ENCODE assay signal across 23 cellular contexts in genomic region chr10:77922551-77923179, GRCh38. TPM values are rescaled to one million over a fixed set of nuclear protein-coding genes. Genes with fewer than 3 reads are reported as not detected.
DNase-seq lines count a peak whose midpoint lies in the region; ATAC-seq, FAIRE-seq and TF ChIP-seq lines count a peak whose summit lies in the region.
"Had no signal": no experiment of that assay in that cellular context is flagged by ENCODE, and none has a peak within 500 bp of the region (broad histone marks: within the 10 kb centered on the region; RNA-seq: fewer than 3 reads in every experiment).

No MANE protein-coding gene starts in this region.

- peak overlapping the region; percentile 88; the same call in 1 of the 2 replicates for H2AK5ac ChIP-seq in H1 (ENCODE audit: low read depth, low read length)

- H4K5ac ChIP-seq in H1 (ENCODE audit: insufficient read length, low read depth, low read length), result no peak overlapping the region

- H3K27me3 Mint-ChIP-seq in neural crest cell (ENCODE audit: low read depth) (peaks cover 5% of the 10 kb centered on the region), osteocyte (ENCODE audit: unreplicated experiment) (no peaks in the 10 kb centered on the region)
- peaks cover 9 to 37% of the 10 kb centered on the region in 2 donors for H3K27me3 Mint-ChIP-seq in CD8-positive, alpha-beta memory T cell

- no peaks in the 10 kb centered on the region for H3K9me3 ChIP-seq in H1 (ENCODE audit: insufficient read depth in 2 of 2, low read depth in 1 of 2, low read length in 1 of 2)
- no peaks in the 10 kb centered on the region for H3K9me3 ChIP-seq in upper lobe of right lung
- no peaks in the 10 kb centered on the region for H3K9me3 ChIP-seq in CD8-positive, alpha-beta memory T cell (ENCODE audit: low read length)
- H3K9me3 ChIP-seq: A549 had no signal

- TF ChIP-seq POLR2A in H1 (IDR thresholded peaks at IDR 0.05; ENCODE audit: control extremely low read depth in 1 of 2, low read depth in 2 of 2, low read length in 2 of 2), result no peak

- peak overlapping the region; percentile 47 for H3K4me3 Mint-ChIP-seq in neural crest cell
- H3K4me3 Mint-ChIP-seq in CD8-positive, alpha-beta memory T cell, result no peak overlapping the region
- no peak overlapping the region for H3K4me3 Mint-ChIP-seq in osteocyte (ENCODE audit: unreplicated experiment)
- H3K4me3 Mint-ChIP-seq: H9 had no signal

- H2BK15ac ChIP-seq in H1 (ENCODE audit: low read length), result no peak overlapping the region

- no peak for TF ChIP-seq RAD21 in H1 (IDR thresholded peaks at IDR 0.05 in 1 of 2, conservative IDR thresholded peaks at IDR 0.05 in 1 of 2; ENCODE audit: low read depth in 2 of 2, low read length in 2 of 2)

- peak overlapping the region; percentile 60; the same call in 1 of the 2 replicates for H2BK12ac ChIP-seq in H1 (ENCODE audit: low read depth, low read length)

- no peak overlapping the region for H3K4ac ChIP-seq in H1 (replicated peaks; ENCODE audit: insufficient read length, low read depth, low read length)

- H3K23me2 ChIP-seq in H1 (ENCODE audit: low read depth, low read length), result peaks cover 8% of the 10 kb centered on the region

- no peaks in the 10 kb centered on the region for H3K36me3 ChIP-seq in H7 (replicated peaks; ENCODE audit: control insufficient read depth, insufficient read depth, low read length)
- no peaks in the 10 kb centered on the region; a peak in 1 of 8 replicates for H3K36me3 ChIP-seq in H1 (ENCODE audit: control insufficient read depth in 2 of 4, insufficient read depth in 4 of 4, low read length in 3 of 4)
- no peaks in the 10 kb centered on the region for H3K36me3 ChIP-seq in upper lobe of right lung
- H3K36me3 ChIP-seq in CD8-positive, alpha-beta memory T cell (ENCODE audit: insufficient read depth, low read length), result no peaks in the 10 kb centered on the region

- TF ChIP-seq EP300 in H1 (IDR thresholded peaks at IDR 0.05; ENCODE audit: borderline replicate concordance in 1 of 2, low read depth in 2 of 2, low read length in 2 of 2), result no peak

- peaks cover 2 to 15% of the 10 kb centered on the region in 2 experiments for H4K20me1 ChIP-seq in H1 (replicated peaks in 1 of 2; ENCODE audit: control insufficient read depth in 1 of 2, insufficient read depth in 2 of 2, low read length in 2 of 2)

- whole genome bisulfite sequencing in H1 (ENCODE audit: extremely low coverage in 1 of 2, insufficient coverage in 1 of 2, insufficient read length in 1 of 2, insufficient replicate concordance in 2 of 2, low coverage in 1 of 2, low lambda C conversion rate in 2 of 2, missing lambda C conversion rate in 1 of 2), 2 experiments, result 83% methylated on average over 8 of the region's 8 CpGs; no CpG with 5 or more reads in 1 of the 2 experiments

- CTCF ChIA-PET in RWPE1 (lab: Yijun Ruan, JAX) (interaction anchor here (0.5 to 0.8 kb wide), 3 partner anchors 88 to 340 kb away, joined by 3 read pairs; no protein-coding TSS in a partner anchor), H1 (lab: Charles Lee; ENCODE audit: partially characterized antibody) (interaction anchor here (0.7 to 4.9 kb wide), 7 partner anchors 11 to 76 kb away, joined by 3 to 36 read pairs (median 4); no protein-coding TSS in a partner anchor)
- CTCF ChIA-PET in CD8-positive, alpha-beta memory T cell (lab: Charles Lee), result no interaction called here

- H3K79me1 ChIP-seq in H1 (ENCODE audit: low read depth, low read length), result peaks cover 16% of the 10 kb centered on the region

- no peak overlapping the region for H3K9ac ChIP-seq in H1 (replicated peaks in 1 of 4; ENCODE audit: extremely low read depth in 1 of 4, low read depth in 3 of 4, low read length in 3 of 4)

- H3K4me3 ChIP-seq in H7 (ENCODE audit: insufficient read depth, low read depth, low read length) (no peak overlapping the region), H1 (ENCODE audit: extremely low read depth in 1 of 4, insufficient read depth in 2 of 4, low read depth in 3 of 4, low read length in 4 of 4) (no peak overlapping the region), upper lobe of right lung (no peak overlapping the region)
- H3K4me3 ChIP-seq in CD8-positive, alpha-beta memory T cell (ENCODE audit: low read length), result no peak overlapping the region
- H3K4me3 ChIP-seq: A549 had no signal

- DNase-seq in H7 (peak; percentile 8), RWPE1 (ENCODE audit: low spot score) (no peak), H1 (ENCODE audit: low read depth in 1 of 2, low spot score in 2 of 2) (no peak), neural crest cell (ENCODE audit: low read depth, low spot score) (no peak), upper lobe of right lung (no peak), NCI-H1436 (lab: John Stamatoyannopoulos, UW) (no peak), osteocyte (ENCODE audit: extremely low spot score, unreplicated experiment) (no peak)
- DNase-seq in CD8-positive, alpha-beta memory T cell, result no peak
- DNase-seq: Calu3; CD4-positive, alpha-beta memory T cell; EL; H9; Karpas-422; MM.1S; NCI-H1092 treated with DMSO at 0.1 percent for 48 hours; NCI-H1694; NCI-H2081 treated with DMSO at 0.1 percent for 48 hours; NK-92 treated with Interleukin-12 subunit alpha and Interleukin-12 subunit beta, amount 100 ng/mL, for 24 hours; SIG-M5 had no signal

- H3K4me2 ChIP-seq in H1 (ENCODE audit: insufficient read depth in 1 of 2, low read depth in 2 of 2, low read length in 2 of 2), result no peak overlapping the region
- H3K4me2 ChIP-seq: A549 had no signal

- H3K14ac ChIP-seq in H1 (ENCODE audit: insufficient read length), result no peak overlapping the region

- no peak overlapping the region for H3K23ac ChIP-seq in H1 (ENCODE audit: insufficient read length)

- H3K79me2 ChIP-seq in H1 (ENCODE audit: control insufficient read depth in 1 of 2, insufficient read depth in 2 of 2, low read length in 2 of 2), result peaks cover 14 to 76% of the 10 kb centered on the region in 2 experiments; a peak in 3 of 4 replicates

- peaks cover 5 to 17% (median 10%) of the 10 kb centered on the region in 4 experiments for H3K4me1 ChIP-seq in H1 (replicated peaks in 1 of 4; ENCODE audit: control insufficient read depth in 3 of 4, insufficient read depth in 4 of 4, low read length in 3 of 4)
- peaks cover 6% of the 10 kb centered on the region for H3K4me1 ChIP-seq in upper lobe of right lung
- no peaks in the 10 kb centered on the region for H3K4me1 ChIP-seq in CD8-positive, alpha-beta memory T cell (ENCODE audit: insufficient read depth, low read length)

- no peak overlapping the region for H2AFZ ChIP-seq in H1 (ENCODE audit: low read length)

- H3K27me3 ChIP-seq in H7 (ENCODE audit: control insufficient read depth, insufficient read depth, low read length) (no peaks in the 10 kb centered on the region), H1 (replicated peaks in 1 of 4; ENCODE audit: control insufficient read depth in 3 of 4, extremely low read depth in 1 of 4, insufficient read depth in 3 of 4, low read length in 3 of 4) (peaks cover 0 to 4% (median under 1%) of the 10 kb centered on the region in 4 experiments; a peak in 1 of 7 replicates), upper lobe of right lung (no peaks in the 10 kb centered on the region)
- peaks cover 7% of the 10 kb centered on the region for H3K27me3 ChIP-seq in CD8-positive, alpha-beta memory T cell (ENCODE audit: insufficient read depth, low read length, poor library complexity, severe bottlenecking)

- no peak overlapping the region for H3K18ac ChIP-seq in H1 (ENCODE audit: extremely low read depth, low read length)

- H3K56ac ChIP-seq in H1 (replicated peaks; ENCODE audit: insufficient read length, low read depth, low read length), result no peak overlapping the region

- H2BK20ac ChIP-seq in H1 (ENCODE audit: low read length), result no peak overlapping the region

- POLR2A ChIA-PET in RWPE1 (lab: Yijun Ruan, JAX; ENCODE audit: low non-redundant PET), result no interaction called here
- POLR2A ChIA-PET in H1 (lab: Charles Lee; ENCODE audit: partially characterized antibody), result interaction anchor here (0.8 to 1.4 kb wide), 5 partner anchors 9 to 52 kb away, joined by 3 to 4 read pairs (median 3); no protein-coding TSS in a partner anchor
- POLR2A ChIA-PET in CD8-positive, alpha-beta memory T cell (lab: Charles Lee), result interaction anchor here (0.5 kb wide), 1 partner anchor 87 kb away, joined by 15 read pairs; no protein-coding TSS in a partner anchor

- 0 out of 2 replicates have a peak overlapping the region, but pooled peaks have one; percentile 15 for H2BK5ac ChIP-seq in H1 (ENCODE audit: low read depth, low read length)

- no peak for FAIRE-seq in H1 (lab: Jason Lieb, UNC)
- FAIRE-seq: A549, GM12892, GM18507 had no signal

- H4K8ac ChIP-seq in H1 (ENCODE audit: extremely low read depth, insufficient read depth, low read length), result peak overlapping the region; percentile 74

- no peak for TF ChIP-seq CTCF in RWPE1 (conservative IDR thresholded peaks at IDR 0.05; ENCODE audit: low read depth)
- TF ChIP-seq CTCF in H1 (IDR thresholded peaks at IDR 0.05; ENCODE audit: control extremely low read depth in 1 of 3, insufficient read depth in 1 of 3, low read depth in 1 of 3, low read length in 3 of 3), result no peak
- TF ChIP-seq CTCF in neural crest cell (conservative IDR thresholded peaks at IDR 0.05), result no peak
- TF ChIP-seq CTCF in upper lobe of right lung (IDR thresholded peaks at IDR 0.05), result no peak
- TF ChIP-seq CTCF in osteocyte (IDR thresholded peaks at IDR 0.05), result no peak

- no peak overlapping the region for H4K91ac ChIP-seq in H1 (replicated peaks; ENCODE audit: insufficient read length, low read length)

- H3K27ac ChIP-seq in RWPE1, result peak overlapping the region; percentile 59
- no peak overlapping the region for H3K27ac ChIP-seq in H1 (ENCODE audit: low read depth, low read length)
- H3K27ac ChIP-seq in upper lobe of right lung, result no peak overlapping the region
- no peak overlapping the region for H3K27ac ChIP-seq in CD8-positive, alpha-beta memory T cell (ENCODE audit: low read depth, low read length)

- peaks cover 2% of the 10 kb centered on the region for H3K36me3 Mint-ChIP-seq in neural crest cell (ENCODE audit: low read depth)
- H3K36me3 Mint-ChIP-seq in CD8-positive, alpha-beta memory T cell, result peaks cover 0 to 1% (median 0%) of the 10 kb centered on the region in 3 donors
- no peaks in the 10 kb centered on the region for H3K36me3 Mint-ChIP-seq in osteocyte (ENCODE audit: unreplicated experiment)

- H3K9me3 Mint-ChIP-seq in neural crest cell, result no peaks in the 10 kb centered on the region
- no peaks in the 10 kb centered on the region for H3K9me3 Mint-ChIP-seq in CD8-positive, alpha-beta memory T cell
- H3K9me3 Mint-ChIP-seq in osteocyte (ENCODE audit: unreplicated experiment), result no peaks in the 10 kb centered on the region
- H3K9me3 Mint-ChIP-seq: CD4-positive, alpha-beta memory T cell; H9 had no signal

- ATAC-seq in upper lobe of right lung, result no peak
- ATAC-seq: A549, SK-N-SH treated with all-trans-retinoic acid at 6 μM for 48 hours had no signal

- intact Hi-C loops in upper lobe of right lung (cut with DNase I), result no loop called here

- H3K4me1 Mint-ChIP-seq in neural crest cell, result peaks cover 55% of the 10 kb centered on the region
- H3K4me1 Mint-ChIP-seq in CD8-positive, alpha-beta memory T cell, result peaks cover 12 to 14% (median 13%) of the 10 kb centered on the region in 3 donors
- peaks cover 47% of the 10 kb centered on the region for H3K4me1 Mint-ChIP-seq in osteocyte (ENCODE audit: unreplicated experiment)

- no peak overlapping the region for H3K27ac Mint-ChIP-seq in neural crest cell (ENCODE audit: unreplicated experiment)
- no peak overlapping the region for H3K27ac Mint-ChIP-seq in CD8-positive, alpha-beta memory T cell
- no peak overlapping the region for H3K27ac Mint-ChIP-seq in osteocyte (ENCODE audit: unreplicated experiment)
- H3K27ac Mint-ChIP-seq: CD4-positive, alpha-beta memory T cell; H9 had no signal

- H2BK120ac ChIP-seq in H1 (replicated peaks; ENCODE audit: low read depth, low read length), result no peak overlapping the region

RNA-seq across cellular contexts. Expression of gene DLG5, which starts 3.9 kb away (rescaled TPM):
- 28.2 and 31.7 TPM in 2 replicates for total RNA-seq in H7 (2014; rRNA removed; shearing (Covaris generic))
- 71.4 and 71.8 TPM in 2 replicates for total RNA-seq in H1 (2021; fragmentation: NEBNext Ultra II Directional; extraction: Animal tissue kit (Norgen Biotek cat#: 25700))
- 15.6 and 31.4 TPM in 2 replicates for polyA plus RNA-seq in H1 (2011; rRNA removed)
- polyA plus RNA-seq in H1 (2011; cell fraction: cytosol; rRNA removed), result 29.7 TPM
- 105 TPM for polyA plus RNA-seq in H1 (2011; cell fraction: nucleus; rRNA removed)
- polyA plus RNA-seq in H1 (2012, experiment 1 of 2), result 37.5 to 47.2 TPM (median 44.9 TPM) in 4 replicates
- 14.3 TPM for polyA plus RNA-seq in H1 (2012, experiment 2 of 2)
- polyA plus RNA-seq in H1 (2013, experiment 1 of 2), result 33.3 TPM
- polyA plus RNA-seq in H1 (2013, experiment 2 of 2), result 32.1 TPM
- polyA minus RNA-seq in H1 (2011; rRNA and poly(A)+ RNA removed), result 36.3 and 52.4 TPM in 2 replicates
- polyA minus RNA-seq in H1 (2011; cell fraction: cytosol; rRNA and poly(A)+ RNA removed), result 34.0 TPM
- polyA minus RNA-seq in H1 (2011; cell fraction: nucleus; rRNA and poly(A)+ RNA removed), result 45.7 TPM
- 82.2 and 87.3 TPM in 2 replicates for total RNA-seq in neural crest cell
- 19.3 TPM for total RNA-seq in upper lobe of right lung
- total RNA-seq in CD8-positive, alpha-beta memory T cell, result 1 to 10 TPM; 1.7 to 2.1 TPM
- polyA plus RNA-seq in CD8-positive, alpha-beta memory T cell, result 1.1 TPM
- 69.8 and 72.4 TPM in 2 replicates for total RNA-seq in osteocyte
